In the genomic region with DNA sequence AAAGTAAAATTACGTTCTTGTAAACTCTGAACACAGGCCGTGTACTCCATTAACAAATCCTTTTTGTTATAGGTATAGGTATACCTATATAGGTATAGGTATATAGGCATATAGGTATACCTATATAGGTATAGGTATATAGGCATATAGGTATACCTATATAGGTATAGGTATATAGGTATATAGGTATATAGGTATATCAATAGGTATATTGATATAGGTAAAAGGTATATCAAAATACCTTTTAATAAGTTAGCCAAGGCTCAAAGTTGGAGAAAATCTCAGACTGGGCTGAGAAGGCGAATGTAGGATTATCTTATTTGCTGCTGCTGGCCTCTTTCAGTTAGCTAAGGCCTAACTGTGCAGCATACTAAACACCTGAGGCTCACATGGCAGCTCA, we compare ENCODE assay signal across 27 cellular contexts.
"Had no signal": no experiment of that assay in that cellular context is flagged by ENCODE, and none has a peak within 500 bp of the region (broad histone marks: within the 10 kb centered on the region; RNA-seq: fewer than 3 reads in every experiment).

No MANE protein-coding gene starts in this region.

- DNase-seq: dermis blood vessel endothelial cell; effector memory CD8-positive, alpha-beta T cell; esophagus squamous epithelium; foreskin melanocyte; glutamatergic neuron; heart right ventricle; immature natural killer cell; islet precursor cell; kidney glomerular epithelial cell; left ventricle myocardium superior; lower lobe of right lung; naive B cell; stimulated activated CD4-positive, alpha-beta T cell treated with anti-CD3 and anti-CD28 coated beads, Interleukin-12 subunit alpha, Interleukin-12 subunit beta, amount 100 ng/mL, for 4 hours; stimulated activated CD4-positive, alpha-beta T cell treated with anti-CD3 and anti-CD28 coated beads, Interleukin-1b, Interleukin-23, amount 100 ng/mL, for 48 hours; stimulated activated CD4-positive, alpha-beta T cell treated with anti-CD3 and anti-CD28 coated beads, Interleukin-4, amount 100 ng/mL, for 1 hour; stimulated activated CD8-positive, alpha-beta memory T cell treated with anti-CD3 and anti-CD28 coated beads, Interleukin-4, amount 100 ng/mL, for 48 hours; stimulated activated naive CD4-positive, alpha-beta T cell; stimulated activated naive CD8-positive, alpha-beta T cell treated with anti-CD3 and anti-CD28 coated beads, Interleukin-15, amount 100 ng/mL, for 72 hours; transverse colon had no signal

- H3K4me3 ChIP-seq: coronary artery, esophagus squamous epithelium, heart right ventricle, lower lobe of right lung, smooth muscle cell, suprapubic skin, transverse colon, vagina had no signal

- H3K9ac ChIP-seq: parathyroid adenoma had no signal

- H3K9me3 ChIP-seq: esophagus squamous epithelium, heart right ventricle, lower lobe of right lung, neutrophil, suprapubic skin, transverse colon, vagina had no signal

- H3K27ac ChIP-seq: coronary artery, esophagus squamous epithelium, heart right ventricle, lower lobe of right lung, neutrophil, parathyroid adenoma, suprapubic skin, transverse colon, vagina had no signal

- H3K27me3 ChIP-seq: esophagus squamous epithelium, heart right ventricle, neutrophil, suprapubic skin, transverse colon, vagina had no signal

- H2AFZ ChIP-seq: parathyroid adenoma had no signal

- H3K36me3 ChIP-seq: suprapubic skin had no signal

- ATAC-seq: effector memory CD8-positive, alpha-beta T cell; heart right ventricle; left ventricle myocardium superior; lower lobe of right lung; natural killer cell treated with Interleukin-12 subunit alpha and Interleukin-12 subunit beta and Interleukin-15 and Interleukin-18, amount 100 ng/mL, for 72 hours; sciatic nerve; stimulated activated naive CD8-positive, alpha-beta T cell treated with anti-CD3 and anti-CD28 coated beads, Interleukin-15, amount 100 ng/mL, for 72 hours had no signal
